9 cellular contexts compared by ENCODE assay signal in genomic region chr1:110004583-110004982, GRCh38. TPM values are rescaled to one million over a fixed set of nuclear protein-coding genes. Genes with fewer than 3 reads are reported as not detected.
DNase-seq lines count a peak whose midpoint lies in the region; ATAC-seq and TF ChIP-seq lines count a peak whose summit lies in the region.
"Had no signal": no experiment of that assay in that cellular context is flagged by ENCODE, and none has a peak within 500 bp of the region (broad histone marks: within the 10 kb centered on the region; RNA-seq: fewer than 3 reads in every experiment).

No MANE protein-coding gene starts in this region.

- 67 to 100% methylated on average over 1 of the region's 1 CpG for WGBS in gastroesophageal sphincter (ENCODE audit: low coverage in 1 of 2), 2 donors
- WGBS in smooth muscle cell (ENCODE audit: low lambda C conversion rate) = 39% methylated on average over 1 of the region's 1 CpG

- TF ChIP-seq POLR2A in gastroesophageal sphincter (IDR thresholded peaks at IDR 0.05) = no peak

- peaks cover 86% of the 10 kb centered on the region for H3K79me2 ChIP-seq in smooth muscle cell (ENCODE audit: low read depth)

- DNase-seq in NCI-H2029 (lab: John Stamatoyannopoulos, UW) (peak; percentile 75), NCI-H2029 treated with DMSO at 0.1 percent for 48 hours (lab: John Stamatoyannopoulos, UW) (no peak), smooth muscle cell (lab: John Stamatoyannopoulos, UW; ENCODE audit: unreplicated experiment) (no peak), DMS 273 treated with DMSO at 0.1 percent for 48 hours (lab: John Stamatoyannopoulos, UW) (no peak)
- DNase-seq: BE2C had no signal

- H4K20me1 ChIP-seq in smooth muscle cell (ENCODE audit: low read depth) = peaks cover 45% of the 10 kb centered on the region

- H3K9me3 ChIP-seq in gastroesophageal sphincter = no peaks in the 10 kb centered on the region
- no peaks in the 10 kb centered on the region for H3K9me3 ChIP-seq in smooth muscle cell (replicated peaks; ENCODE audit: low read depth)
- H3K9me3 ChIP-seq: BE2C had no signal

- H3F3A ChIP-seq in smooth muscle cell (ENCODE audit: low read depth) = peaks cover 51% of the 10 kb centered on the region

- H3K27me3 ChIP-seq in gastroesophageal sphincter = no peaks in the 10 kb centered on the region
- H3K27me3 ChIP-seq in smooth muscle cell (ENCODE audit: low read depth) = no peaks in the 10 kb centered on the region
- H3K27me3 ChIP-seq: BE2C had no signal

- H3K9ac ChIP-seq in smooth muscle cell (ENCODE audit: low read depth) = peak overlapping the region; percentile 69

- H3K4me3 ChIP-seq in gastroesophageal sphincter = peak overlapping the region in 1 of 2 donors; percentile 31
- H3K4me3 ChIP-seq in smooth muscle cell = peak overlapping the region; percentile 40

- H3K36me3 ChIP-seq in gastroesophageal sphincter = peaks cover 0 to 8% of the 10 kb centered on the region in 2 donors
- H3K36me3 ChIP-seq in smooth muscle cell (ENCODE audit: low read depth) = no peaks in the 10 kb centered on the region

- ATAC-seq in SK-N-SH treated with all-trans-retinoic acid at 6 μM for 48 hours (peak; percentile 4), gastroesophageal sphincter (no peak), HG02588 (IDR thresholded peaks at IDR 0.05; ENCODE audit: unreplicated experiment) (no peak), HG03354 (IDR thresholded peaks at IDR 0.05; ENCODE audit: poor library complexity, severe bottlenecking, unreplicated experiment) (no peak)

- no peak for TF ChIP-seq EP300 in gastroesophageal sphincter (IDR thresholded peaks at IDR 0.05)

- H2AFZ ChIP-seq in smooth muscle cell (ENCODE audit: low read depth) = no peak overlapping the region

- peaks cover 38 to 70% (median 41%) of the 10 kb centered on the region in 3 donors for H3K4me1 ChIP-seq in gastroesophageal sphincter
- peaks cover 50% of the 10 kb centered on the region for H3K4me1 ChIP-seq in smooth muscle cell (ENCODE audit: low read depth)

- H3K4me2 ChIP-seq in smooth muscle cell = peak overlapping the region; percentile 85

- H3K27ac ChIP-seq in gastroesophageal sphincter = peak overlapping the region; percentile 75 to 79 (median 78)
- peak overlapping the region; percentile 95 for H3K27ac ChIP-seq in smooth muscle cell (ENCODE audit: low read depth)

- TF ChIP-seq CTCF in gastroesophageal sphincter (IDR thresholded peaks at IDR 0.05) (no peak), smooth muscle cell (IDR thresholded peaks at IDR 0.05; ENCODE audit: borderline replicate concordance, insufficient read depth, poor library complexity, severe bottlenecking) (no peak)

TF ChIP-seq in SK-N-SH treated with all-trans-retinoic acid at 6 μM for 48 hours, 23 proteins besides CTCF, POLR2A, EP300 and RAD21:
- TF ChIP-seq TOX (CRISPR knock-in tag; IDR thresholded peaks at IDR 0.05; ENCODE audit: borderline replicate concordance) = no peak

RNA-seq across cellular contexts. Expression of gene AHCYL1, which starts 20.0 kb away (rescaled TPM):
- total RNA-seq in gastroesophageal sphincter (100 to 1,000 TPM in 1 of 4 donors, 10 to 100 TPM in 3; 82.6 to 102 (median 92.4) TPM), smooth muscle cell (77.3 and 79.5 TPM in 2 replicates)
- polyA plus RNA-seq in smooth muscle cell = 115 and 144 TPM in 2 replicates

RNA-seq across cellular contexts. Expression of gene STRIP1, which starts 29.8 kb away (rescaled TPM):
- total RNA-seq in gastroesophageal sphincter = 10 to 100 TPM; 29.3 to 46.9 (median 35.9) TPM
- 26.2 and 31.2 TPM in 2 replicates for total RNA-seq in smooth muscle cell
- polyA plus RNA-seq in smooth muscle cell = 22.5 and 26.0 TPM in 2 replicates
